ENCODE assay signal across 35 cellular contexts in the genomic region with DNA sequence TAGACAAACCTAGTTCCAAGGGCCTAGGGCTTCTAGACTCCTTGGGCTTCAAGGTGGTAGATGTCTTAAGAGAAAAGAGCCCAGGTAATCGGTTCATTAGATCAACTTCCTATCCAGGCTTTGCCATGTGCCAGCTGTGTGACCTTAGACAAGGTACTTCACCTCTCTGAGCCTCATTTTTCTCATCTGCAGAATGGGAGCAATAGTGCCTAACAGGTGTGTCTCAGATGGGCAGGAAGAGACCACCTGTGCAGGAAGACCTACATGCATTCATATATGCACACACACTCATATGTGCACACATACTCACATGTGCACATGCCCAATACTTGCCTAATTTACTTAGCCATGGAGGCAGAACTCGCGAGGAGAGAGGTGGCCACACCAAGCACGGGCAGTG. TPM values are rescaled to one million over a fixed set of nuclear protein-coding genes. Genes with fewer than 3 reads are reported as not detected.
"Had no signal": no experiment of that assay in that cellular context is flagged by ENCODE, and none has a peak within 500 bp of the region (broad histone marks: within the 10 kb centered on the region; RNA-seq: fewer than 3 reads in every experiment).

No MANE protein-coding gene starts in this region.

- H3K4me3 Mint-ChIP-seq: naive thymus-derived CD8-positive, alpha-beta T cell; natural killer cell treated with Interleukin-12 subunit alpha and Interleukin-12 subunit beta and Interleukin-15 and Interleukin-18, amount 100 ng/mL, for 72 hours; nephron progenitor cell; neural crest cell; stimulated activated memory B cell treated with anti-CD40 and anti-IgM and Interleukin-4, amounts not matched to agents 10 μg/mL and 1 μg/mL and 100 μg/mL, for 72 hours; stimulated activated naive CD8-positive, alpha-beta T cell treated with anti-CD3 and anti-CD28 coated beads, Interleukin-15, amount 100 ng/mL, for 72 hours; type B pancreatic cell had no signal

- H2AFZ ChIP-seq: parathyroid adenoma had no signal

- H3K36me3 Mint-ChIP-seq: naive thymus-derived CD8-positive, alpha-beta T cell; natural killer cell treated with Interleukin-12 subunit alpha and Interleukin-12 subunit beta and Interleukin-15 and Interleukin-18, amount 100 ng/mL, for 72 hours; stimulated activated memory B cell treated with anti-CD40 and anti-IgM and Interleukin-4, amounts not matched to agents 10 μg/mL and 1 μg/mL and 100 μg/mL, for 72 hours; type B pancreatic cell had no signal

- H3K27ac Mint-ChIP-seq: naive thymus-derived CD8-positive, alpha-beta T cell; natural killer cell treated with Interleukin-12 subunit alpha and Interleukin-12 subunit beta and Interleukin-15 and Interleukin-18, amount 100 ng/mL, for 72 hours; nephron progenitor cell; progenitor cell of endocrine pancreas; stimulated activated naive CD8-positive, alpha-beta T cell treated with anti-CD3 and anti-CD28 coated beads, Interleukin-15, amount 100 ng/mL, for 72 hours; type B pancreatic cell had no signal

- H3K4me1 ChIP-seq: psoas muscle, spleen, testis, tibial artery, transverse colon, vagina had no signal

- H3K27me3 Mint-ChIP-seq: naive thymus-derived CD8-positive, alpha-beta T cell; natural killer cell treated with Interleukin-12 subunit alpha and Interleukin-12 subunit beta and Interleukin-15 and Interleukin-18, amount 100 ng/mL, for 72 hours; progenitor cell of endocrine pancreas; stimulated activated memory B cell treated with anti-CD40 and anti-IgM and Interleukin-4, amounts not matched to agents 10 μg/mL and 1 μg/mL and 100 μg/mL, for 72 hours; stimulated activated naive CD8-positive, alpha-beta T cell treated with anti-CD3 and anti-CD28 coated beads, Interleukin-15, amount 100 ng/mL, for 72 hours; type B pancreatic cell had no signal

- ATAC-seq: naive thymus-derived CD8-positive, alpha-beta T cell; natural killer cell treated with Interleukin-12 subunit alpha and Interleukin-12 subunit beta and Interleukin-15 and Interleukin-18, amount 100 ng/mL, for 72 hours; psoas muscle; right cardiac atrium; sciatic nerve; stimulated activated memory B cell treated with anti-CD40 and anti-IgM and Interleukin-4, amounts not matched to agents 10 μg/mL and 1 μg/mL and 100 μg/mL, for 72 hours; stimulated activated naive CD8-positive, alpha-beta T cell treated with anti-CD3 and anti-CD28 coated beads, Interleukin-15, amount 100 ng/mL, for 72 hours; stimulated activated naive CD8-positive, alpha-beta T cell treated with anti-CD3 and anti-CD28 coated beads, Interleukin-15, Interleukin-2, amounts not matched to agents 100 U/mL and 50 U/mL, for 24 hours had no signal

- H3K9ac ChIP-seq: parathyroid adenoma had no signal

- H3K4me2 ChIP-seq: smooth muscle cell had no signal

- H3K4me1 Mint-ChIP-seq: naive thymus-derived CD8-positive, alpha-beta T cell; nephron progenitor cell; neural crest cell; stimulated activated naive CD8-positive, alpha-beta T cell treated with anti-CD3 and anti-CD28 coated beads, Interleukin-15, amount 100 ng/mL, for 72 hours had no signal

- FAIRE-seq: urothelium cell line had no signal

- H3K9me3 Mint-ChIP-seq: naive thymus-derived CD8-positive, alpha-beta T cell; natural killer cell treated with Interleukin-12 subunit alpha and Interleukin-12 subunit beta and Interleukin-15 and Interleukin-18, amount 100 ng/mL, for 72 hours; stimulated activated memory B cell treated with anti-CD40 and anti-IgM and Interleukin-4, amounts not matched to agents 10 μg/mL and 1 μg/mL and 100 μg/mL, for 72 hours; stimulated activated naive CD8-positive, alpha-beta T cell treated with anti-CD3 and anti-CD28 coated beads, Interleukin-15, amount 100 ng/mL, for 72 hours; type B pancreatic cell had no signal

- H3K36me3 ChIP-seq: neutrophil, ovary, spleen, suprapubic skin, tibial artery, transverse colon, vagina had no signal

- DNase-seq: naive thymus-derived CD8-positive, alpha-beta T cell; nephron progenitor cell; nucleus accumbens; ovary; posterior cingulate gyrus; psoas muscle; spleen; stimulated activated CD4-positive, alpha-beta T cell treated with anti-CD3 and anti-CD28 coated beads, Interleukin-12 subunit alpha, Interleukin-12 subunit beta, amount 100 ng/mL, for 4 hours; stimulated activated CD4-positive, alpha-beta T cell treated with anti-CD3 and anti-CD28 coated beads, Interleukin-1b, Interleukin-23, amount 100 ng/mL, for 48 hours; stimulated activated CD4-positive, alpha-beta T cell treated with anti-CD3 and anti-CD28 coated beads, Interleukin-4, amount 100 ng/mL, for 1 hour; stimulated activated CD4-positive, alpha-beta T cell treated with anti-CD3 and anti-CD28 coated beads, Interleukin-4, amount 100 ng/mL, for 4 hours; stimulated activated CD8-positive, alpha-beta memory T cell treated with anti-CD3 and anti-CD28 coated beads, Interleukin-4, amount 100 ng/mL, for 48 hours; stimulated activated naive CD4-positive, alpha-beta T cell; stimulated activated naive CD8-positive, alpha-beta T cell treated with anti-CD3 and anti-CD28 coated beads, Interleukin-15, amount 100 ng/mL, for 72 hours; stimulated activated naive CD8-positive, alpha-beta T cell treated with anti-CD3 and anti-CD28 coated beads, Interleukin-15, Interleukin-2, amounts not matched to agents 100 U/mL and 50 U/mL, for 24 hours; substantia nigra; testis; tibial artery; transverse colon had no signal

- H3K27ac ChIP-seq: neutrophil, ovary, parathyroid adenoma, psoas muscle, skin epidermis, spleen, suprapubic skin, testis, tibial artery, transverse colon, vagina had no signal

- H3K27me3 ChIP-seq: neutrophil, ovary, spleen, suprapubic skin, testis, tibial artery, transverse colon, vagina had no signal

- H3K4me3 ChIP-seq: ovary, psoas muscle, skin epidermis, smooth muscle cell, spleen, suprapubic skin, testis, tibial artery, transverse colon, vagina had no signal

- H3K79me2 ChIP-seq: parathyroid adenoma had no signal

- H3K9me3 ChIP-seq: neutrophil, ovary, psoas muscle, spleen, suprapubic skin, testis, tibial artery, transverse colon, vagina had no signal

RNA-seq across cellular contexts. Expression of gene SLC12A3, which starts 15.7 kb away (rescaled TPM):
- total RNA-seq: naive thymus-derived CD8-positive, alpha-beta T cell; natural killer cell treated with Interleukin-12 subunit alpha and Interleukin-12 subunit beta and Interleukin-15 and Interleukin-18, amount 100 ng/mL, for 72 hours; neural crest cell; omental fat pad; progenitor cell of endocrine pancreas; right cardiac atrium; sciatic nerve; smooth muscle cell; transverse colon; ureter; vagina had no signal
- polyA plus RNA-seq: naive thymus-derived CD8-positive, alpha-beta T cell; right cardiac atrium; smooth muscle cell had no signal
